Comparison of ENCODE assay signal across 8 cellular contexts in the genomic region with DNA sequence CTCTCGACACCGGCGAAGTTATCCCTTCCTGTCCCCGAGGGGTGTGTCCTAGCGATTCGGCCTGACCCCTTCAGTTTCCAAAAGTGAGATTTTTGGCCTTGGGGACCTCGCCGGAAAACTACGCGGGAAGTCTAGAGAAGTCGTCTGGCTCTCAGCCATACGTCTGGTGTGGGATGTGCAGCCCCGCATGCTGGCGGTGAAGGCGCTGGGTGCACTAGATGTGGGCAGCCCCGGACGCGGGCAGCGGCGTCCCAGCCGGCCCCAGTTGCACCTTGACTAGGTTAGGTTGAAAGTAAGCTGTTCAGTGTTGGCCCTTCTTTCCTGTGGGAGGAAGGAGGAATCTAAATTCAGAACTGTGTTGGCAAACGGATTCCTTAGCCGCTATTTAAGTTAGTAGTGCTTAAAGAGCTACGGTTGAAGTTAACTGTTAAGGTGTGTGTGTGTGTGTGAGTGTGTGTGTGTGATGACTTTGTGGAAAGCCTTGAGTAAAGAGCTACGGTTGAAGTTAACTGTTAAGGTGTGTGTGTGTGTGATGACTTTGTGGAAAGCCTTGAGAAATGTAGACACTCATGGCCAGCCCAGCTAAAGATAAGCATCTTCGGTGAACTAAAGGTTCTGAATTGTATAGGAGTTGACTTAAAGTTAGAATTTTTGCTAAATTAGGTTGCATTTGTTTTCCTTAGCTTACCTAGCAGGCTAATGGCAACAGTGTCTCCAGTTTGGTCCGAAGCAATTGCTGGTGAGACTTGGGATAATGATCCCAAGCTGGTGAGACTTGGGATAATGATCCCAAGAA. TPM values are rescaled to one million over a fixed set of nuclear protein-coding genes. Genes with fewer than 3 reads are reported as not detected.
DNase-seq lines count a peak whose midpoint lies in the region; ATAC-seq and TF ChIP-seq lines count a peak whose summit lies in the region.

No MANE protein-coding gene starts in this region.

- H3K36me3 ChIP-seq in BE2C: peaks cover 3% of the 10 kb centered on the region; the same call in 1 of the 2 replicates

- no peaks in the 10 kb centered on the region for H3K27me3 Mint-ChIP-seq in stimulated activated naive B cell treated with anti-CD40 and anti-IgM and Interleukin-4, amounts not matched to agents 10 μg/mL and 1 μg/mL and 100 μg/mL, for 72 hours

- H3K36me3 Mint-ChIP-seq in stimulated activated naive B cell treated with anti-CD40 and anti-IgM and Interleukin-4, amounts not matched to agents 10 μg/mL and 1 μg/mL and 100 μg/mL, for 72 hours: peaks cover 2 to 4% of the 10 kb centered on the region in 2 donors

- H3K4me1 ChIP-seq in BE2C: peaks cover 14% of the 10 kb centered on the region

- peak overlapping the region; percentile 92 for H3K4me3 ChIP-seq in BE2C (ENCODE audit: low read depth, low read length)
- peak overlapping the region; percentile 82 for H3K4me3 ChIP-seq in NB4 (ENCODE audit: low read depth, low read length)
- peak overlapping the region; percentile 82 for H3K4me3 ChIP-seq in epithelial cell of esophagus (ENCODE audit: low read length)

- no peaks in the 10 kb centered on the region for H3K9me3 ChIP-seq in BE2C

- peak overlapping the region; percentile 81 to 84 for H3K4me3 Mint-ChIP-seq in stimulated activated naive B cell treated with anti-CD40 and anti-IgM and Interleukin-4, amounts not matched to agents 10 μg/mL and 1 μg/mL and 100 μg/mL, for 72 hours

- TF ChIP-seq CTCF in BE2C (IDR thresholded peaks at IDR 0.05; ENCODE audit: low read depth, low read length) (no peak), GM20000 (IDR thresholded peaks at IDR 0.05; ENCODE audit: extremely low read depth, missing control alignments) (no peak), NB4 (IDR thresholded peaks at IDR 0.05; ENCODE audit: low read depth, low read length) (no peak), epithelial cell of esophagus (IDR thresholded peaks at IDR 0.05; ENCODE audit: insufficient read depth, low read depth, low read length, missing control alignments) (peak; percentile 0)

- peaks cover 12 to 28% of the 10 kb centered on the region in 2 donors for H3K4me1 Mint-ChIP-seq in stimulated activated naive B cell treated with anti-CD40 and anti-IgM and Interleukin-4, amounts not matched to agents 10 μg/mL and 1 μg/mL and 100 μg/mL, for 72 hours

- peak; percentile 26 to 35 for ATAC-seq in stimulated activated naive B cell treated with anti-CD40 and anti-IgM and Interleukin-4, amounts not matched to agents 10 μg/mL and 1 μg/mL and 100 μg/mL, for 72 hours (replicated peaks)
- no peak for ATAC-seq in GM18870 (IDR thresholded peaks at IDR 0.05; ENCODE audit: unreplicated experiment)

- no peaks in the 10 kb centered on the region for H3K9me3 Mint-ChIP-seq in stimulated activated naive B cell treated with anti-CD40 and anti-IgM and Interleukin-4, amounts not matched to agents 10 μg/mL and 1 μg/mL and 100 μg/mL, for 72 hours

- DNase-seq in BE2C (peak; percentile 72), GM20000 (ENCODE audit: low spot score) (peak; percentile 45), NB4 (ENCODE audit: low read depth) (peak; percentile 68), epithelial cell of esophagus (ENCODE audit: low read depth) (peak; percentile 34), mucosa of gallbladder (ENCODE audit: low spot score) (peak; percentile 16)
- peak; percentile 22 to 25 (median 24) for DNase-seq in activated CD8-positive, alpha-beta memory T cell treated with anti-CD3 and anti-CD28 coated beads for 48 hours (ENCODE audit: low read depth in 2 of 3, low spot score in 2 of 3)
- DNase-seq in stimulated activated naive B cell treated with anti-CD40 and anti-IgM and Interleukin-4, amounts not matched to agents 10 μg/mL and 1 μg/mL and 100 μg/mL, for 72 hours: peak; percentile 20

- H3K27ac Mint-ChIP-seq in stimulated activated naive B cell treated with anti-CD40 and anti-IgM and Interleukin-4, amounts not matched to agents 10 μg/mL and 1 μg/mL and 100 μg/mL, for 72 hours: peak overlapping the region; percentile 89

- H3K27me3 ChIP-seq in BE2C: no peaks in the 10 kb centered on the region

- TF ChIP-seq POLR2A in NB4 (IDR thresholded peaks at IDR 0.05; ENCODE audit: extremely low read depth, insufficient read length): no peak

RNA-seq across cellular contexts. Expression of a gene that starts 1.2 kb away (rescaled TPM):
- 94.3 TPM for polyA plus RNA-seq in BE2C (2012; ENCODE audit: insufficient read depth, insufficient read length, low read depth)
- total RNA-seq in mucosa of gallbladder: 114 TPM

Comparison
In these comparisons a context has a peak if more than half of its experiments do, and no peak if none do; other contexts are left out.
1. DNase-seq: peak in every context shown above with its lines; median percentile 72 in BE2C; 68 in NB4; 45 in GM20000; 34 in epithelial cell of esophagus; 24 in activated CD8-positive, alpha-beta memory T cell treated with anti-CD3 and anti-CD28 coated beads for 48 hours; 20 in stimulated activated naive B cell treated with anti-CD40 and anti-IgM and Interleukin-4, amounts not matched to agents 10 μg/mL and 1 μg/mL and 100 μg/mL, for 72 hours; 16 in mucosa of gallbladder.